In genomic region chr5:41754857-41755256, GRCh38 we compare ENCODE assay signal across 10 cellular contexts.
DNase-seq lines count a peak whose midpoint lies in the region; ATAC-seq and TF ChIP-seq lines count a peak whose summit lies in the region.
"Had no signal": no experiment of that assay in that cellular context is flagged by ENCODE, and none has a peak within 500 bp of the region (broad histone marks: within the 10 kb centered on the region; RNA-seq: fewer than 3 reads in every experiment).

No MANE protein-coding gene starts in this region.

- H3K27ac ChIP-seq in PC-3 (ENCODE audit: low read length) (no peak overlapping the region), mammary epithelial cell (ENCODE audit: insufficient read depth, low read depth, low read length) (no peak overlapping the region)

- H3K27me3 Mint-ChIP-seq in neural crest cell (ENCODE audit: low read depth): no peaks in the 10 kb centered on the region
- H3K27me3 Mint-ChIP-seq: CD4-positive, CD25-positive, alpha-beta regulatory T cell; stimulated activated naive CD8-positive, alpha-beta T cell treated with anti-CD3 and anti-CD28 coated beads, Interleukin-15, Interleukin-2, amounts not matched to agents 100 ng/mL and 50 ng/mL, for 24 hours had no signal

- no peaks in the 10 kb centered on the region for H3K4me1 ChIP-seq in PC-3 (ENCODE audit: insufficient read depth, low read length)
- no peaks in the 10 kb centered on the region for H3K4me1 ChIP-seq in mammary epithelial cell (ENCODE audit: insufficient read depth, low read length)

- H3K9me2 ChIP-seq in PC-3 (replicated peaks; ENCODE audit: low read length): no peaks in the 10 kb centered on the region

- H3K27me3 ChIP-seq in PC-3 (ENCODE audit: low read length) (no peaks in the 10 kb centered on the region), mammary epithelial cell (ENCODE audit: insufficient read depth, low read length) (no peaks in the 10 kb centered on the region)

- H3K4me2 ChIP-seq in PC-3 (ENCODE audit: low read length): no peak overlapping the region
- H3K4me2 ChIP-seq in mammary epithelial cell (ENCODE audit: insufficient read depth, low read depth, low read length): no peak overlapping the region

- no peak overlapping the region for H3K4me3 Mint-ChIP-seq in neural crest cell
- H3K4me3 Mint-ChIP-seq: CD4-positive, CD25-positive, alpha-beta regulatory T cell; stimulated activated naive CD8-positive, alpha-beta T cell treated with anti-CD3 and anti-CD28 coated beads, Interleukin-15, Interleukin-2, amounts not matched to agents 100 ng/mL and 50 ng/mL, for 24 hours had no signal

- no peak overlapping the region for H2AFZ ChIP-seq in PC-3 (ENCODE audit: low read length)
- H2AFZ ChIP-seq in mammary epithelial cell (ENCODE audit: low read depth, low read length): no peak overlapping the region

- no peak overlapping the region for H3K9ac ChIP-seq in PC-3 (ENCODE audit: low read length)
- H3K9ac ChIP-seq in mammary epithelial cell (ENCODE audit: insufficient read depth, low read length): no peak overlapping the region

- POLR2A ChIA-PET in PC-3 (lab: Charles Lee; ENCODE audit: unreplicated experiment): no interaction called here

- H3F3A ChIP-seq in PC-3 (ENCODE audit: low read length, unreplicated experiment): no peaks in the 10 kb centered on the region

- WGBS in mammary epithelial cell (ENCODE audit: low coverage, missing lambda C conversion rate): 97% methylated on average over 2 of the region's 2 CpGs

- in situ Hi-C loops in mammary epithelial cell (cut with MboI; ENCODE audit: low sequenced_read_pairs in 2 of 2): no loop called here

- intact Hi-C loops in PC-3 (cut with micrococcal nuclease) (no loop called here), mammary epithelial cell (cut with micrococcal nuclease) (no loop called here)

- H4K20me1 ChIP-seq in PC-3 (ENCODE audit: low read length): no peaks in the 10 kb centered on the region
- no peaks in the 10 kb centered on the region for H4K20me1 ChIP-seq in mammary epithelial cell (ENCODE audit: insufficient read depth, low read length)

- H3K36me3 ChIP-seq in PC-3 (ENCODE audit: low read depth, low read length) (no peaks in the 10 kb centered on the region), mammary epithelial cell (ENCODE audit: insufficient read depth, low read length) (peaks cover 7% of the 10 kb centered on the region)

- H3K79me2 ChIP-seq in PC-3 (ENCODE audit: low read length): no peaks in the 10 kb centered on the region
- H3K79me2 ChIP-seq in mammary epithelial cell (ENCODE audit: insufficient read depth, low read length): no peaks in the 10 kb centered on the region

- peak; percentile 45; the same call in 1 of the 2 replicates for TF ChIP-seq CTCF in PC-3 (conservative IDR thresholded peaks at IDR 0.05; ENCODE audit: low read depth, low read length)
- TF ChIP-seq CTCF in neural crest cell (conservative IDR thresholded peaks at IDR 0.05): peak; percentile 17
- TF ChIP-seq CTCF in mammary epithelial cell (conservative IDR thresholded peaks at IDR 0.05 in 1 of 2, IDR thresholded peaks at IDR 0.05 in 1 of 2; ENCODE audit: extremely low read depth in 1 of 2, insufficient read depth in 1 of 2, low read depth in 1 of 2, low read length in 2 of 2): peak in 1 of 2 donors; percentile 5

- DNase-seq in SIG-M5 treated with dmso at 0.1 percent for 504 hours (lab: John Stamatoyannopoulos, UW; ENCODE audit: unreplicated experiment) (peak; percentile 13), SIG-M5 (lab: John Stamatoyannopoulos, UW) (no peak), PC-3 (peak; percentile 7), neural crest cell (ENCODE audit: low read depth, low spot score) (no peak), DMS79 treated with DMSO at 0.1 percent for 48 hours (lab: John Stamatoyannopoulos, UW) (no peak), mammary epithelial cell (no peak), NCI-H345 (lab: John Stamatoyannopoulos, UW) (no peak)

- peak; percentile 67 for ATAC-seq in HG02678 (IDR thresholded peaks at IDR 0.05; ENCODE audit: unreplicated experiment)
- no peak for ATAC-seq in PC-3

- no TSS peak for BruUV-seq in PC-3 (replicated peaks; lab: Mats Ljungman, UMichigan)
- no TSS peak for BruUV-seq in mammary epithelial cell (replicated peaks; lab: Mats Ljungman, UMichigan)

- H3K4me3 ChIP-seq in PC-3 (ENCODE audit: low read length) (no peak overlapping the region), mammary epithelial cell (replicated peaks in 1 of 3; ENCODE audit: insufficient read depth in 1 of 3, low read depth in 2 of 3, low read length in 3 of 3) (no peak overlapping the region)

- no peak overlapping the region for H3K27ac Mint-ChIP-seq in neural crest cell (ENCODE audit: unreplicated experiment)
- H3K27ac Mint-ChIP-seq: CD4-positive, CD25-positive, alpha-beta regulatory T cell; stimulated activated naive CD8-positive, alpha-beta T cell treated with anti-CD3 and anti-CD28 coated beads, Interleukin-15, Interleukin-2, amounts not matched to agents 100 ng/mL and 50 ng/mL, for 24 hours had no signal

- dilution Hi-C loops in mammary epithelial cell (cut with HindIII; ENCODE audit: low sequenced_read_pairs): no loop called here

- no peaks in the 10 kb centered on the region for H3K9me3 Mint-ChIP-seq in neural crest cell
- H3K9me3 Mint-ChIP-seq: stimulated activated naive CD8-positive, alpha-beta T cell treated with anti-CD3 and anti-CD28 coated beads, Interleukin-15, Interleukin-2, amounts not matched to agents 100 ng/mL and 50 ng/mL, for 24 hours had no signal

- H3K4me1 Mint-ChIP-seq in neural crest cell: peaks cover 4% of the 10 kb centered on the region

- CTCF ChIA-PET in PC-3 (lab: Charles Lee): interaction anchor here (0.6 kb wide), 1 partner anchor 59 kb away, joined by 3 read pairs; no protein-coding TSS in a partner anchor
- CTCF ChIA-PET in mammary epithelial cell (lab: Charles Lee; ENCODE audit: low non-redundant PET): no interaction called here

- H3K36me3 Mint-ChIP-seq in neural crest cell (ENCODE audit: low read depth): peaks cover 10% of the 10 kb centered on the region

- no peaks in the 10 kb centered on the region for H3K9me3 ChIP-seq in PC-3 (ENCODE audit: low read length)
- no peaks in the 10 kb centered on the region for H3K9me3 ChIP-seq in mammary epithelial cell (replicated peaks; ENCODE audit: insufficient read depth, low read length)

Comparison
In these comparisons a context has a peak if more than half of its experiments do, and no peak if none do; other contexts are left out.
1. DNase-seq: peak in SIG-M5 treated with dmso at 0.1 percent for 504 hours (single experiment) and PC-3 (single experiment); none in SIG-M5 (single experiment), neural crest cell (single experiment), DMS79 treated with DMSO at 0.1 percent for 48 hours (single experiment), mammary epithelial cell (single experiment) and NCI-H345 (single experiment).